In the genomic region with DNA sequence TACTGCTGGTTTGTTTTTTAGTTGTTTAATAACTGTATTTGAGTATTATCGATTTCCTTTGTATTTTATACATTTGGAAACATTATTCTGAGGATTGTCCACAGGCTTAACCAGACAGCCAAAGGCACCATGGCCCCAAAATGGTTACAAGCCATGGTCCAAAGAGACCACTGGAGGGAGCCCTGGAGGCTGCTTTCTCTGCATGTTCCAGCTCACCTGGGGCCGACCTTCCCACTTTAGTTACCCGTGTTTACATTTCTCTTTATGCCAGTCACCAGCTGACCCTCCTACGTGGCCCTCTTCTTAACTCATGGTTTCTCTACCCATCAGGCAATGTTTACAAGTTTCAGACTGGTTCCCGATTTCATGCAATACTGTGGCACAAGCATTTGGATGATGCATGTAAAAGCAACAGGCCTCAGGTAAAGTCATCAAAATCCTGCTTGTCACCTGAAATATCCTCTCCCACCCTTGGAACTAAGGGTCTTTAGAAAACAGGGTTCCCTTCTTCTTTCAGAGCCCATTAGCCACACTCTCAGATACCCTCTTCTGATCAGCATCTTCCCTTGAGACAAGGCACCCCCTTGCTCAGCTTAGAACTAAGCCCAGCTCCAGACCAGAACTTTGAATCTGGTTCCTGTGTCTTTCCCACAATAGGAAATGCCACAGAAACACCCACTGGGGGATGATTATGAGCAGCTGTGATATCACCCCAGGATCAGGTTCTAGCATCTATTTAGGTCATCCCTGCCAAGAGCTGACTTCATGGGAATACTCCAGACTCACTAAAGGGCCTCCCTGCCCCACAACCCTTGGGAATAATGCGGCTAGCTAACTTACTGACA, we compare ENCODE assay signal across 1 cellular context.
TF ChIP-seq lines count a peak whose summit lies in the region.

No MANE protein-coding gene starts in this region.

TF ChIP-seq in HCT116, 20 proteins besides CTCF, POLR2A, EP300 and RAD21 (continued from another document):
- TF ChIP-seq, protein P1, sequence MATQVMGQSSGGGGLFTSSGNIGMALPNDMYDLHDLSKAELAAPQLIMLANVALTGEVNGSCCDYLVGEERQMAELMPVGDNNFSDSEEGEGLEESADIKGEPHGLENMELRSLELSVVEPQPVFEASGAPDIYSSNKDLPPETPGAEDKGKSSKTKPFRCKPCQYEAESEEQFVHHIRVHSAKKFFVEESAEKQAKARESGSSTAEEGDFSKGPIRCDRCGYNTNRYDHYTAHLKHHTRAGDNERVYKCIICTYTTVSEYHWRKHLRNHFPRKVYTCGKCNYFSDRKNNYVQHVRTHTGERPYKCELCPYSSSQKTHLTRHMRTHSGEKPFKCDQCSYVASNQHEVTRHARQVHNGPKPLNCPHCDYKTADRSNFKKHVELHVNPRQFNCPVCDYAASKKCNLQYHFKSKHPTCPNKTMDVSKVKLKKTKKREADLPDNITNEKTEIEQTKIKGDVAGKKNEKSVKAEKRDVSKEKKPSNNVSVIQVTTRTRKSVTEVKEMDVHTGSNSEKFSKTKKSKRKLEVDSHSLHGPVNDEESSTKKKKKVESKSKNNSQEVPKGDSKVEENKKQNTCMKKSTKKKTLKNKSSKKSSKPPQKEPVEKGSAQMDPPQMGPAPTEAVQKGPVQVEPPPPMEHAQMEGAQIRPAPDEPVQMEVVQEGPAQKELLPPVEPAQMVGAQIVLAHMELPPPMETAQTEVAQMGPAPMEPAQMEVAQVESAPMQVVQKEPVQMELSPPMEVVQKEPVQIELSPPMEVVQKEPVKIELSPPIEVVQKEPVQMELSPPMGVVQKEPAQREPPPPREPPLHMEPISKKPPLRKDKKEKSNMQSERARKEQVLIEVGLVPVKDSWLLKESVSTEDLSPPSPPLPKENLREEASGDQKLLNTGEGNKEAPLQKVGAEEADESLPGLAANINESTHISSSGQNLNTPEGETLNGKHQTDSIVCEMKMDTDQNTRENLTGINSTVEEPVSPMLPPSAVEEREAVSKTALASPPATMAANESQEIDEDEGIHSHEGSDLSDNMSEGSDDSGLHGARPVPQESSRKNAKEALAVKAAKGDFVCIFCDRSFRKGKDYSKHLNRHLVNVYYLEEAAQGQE (IDR thresholded peaks at IDR 0.05; ENCODE audit: low read depth) = no peak
- TF ChIP-seq YY1 (IDR thresholded peaks at IDR 0.05; ENCODE audit: extremely low read depth, insufficient replicate concordance, low read depth, low read length) (no peak), EZH2 (IDR thresholded peaks at IDR 0.05) (no peak), JUND (IDR thresholded peaks at IDR 0.05) (no peak), POLR2AphosphoS5 (IDR thresholded peaks at IDR 0.05; ENCODE audit: low read depth, low read length) (no peak), TCF7L2 (IDR thresholded peaks at IDR 0.05; ENCODE audit: borderline replicate concordance, extremely low read depth, insufficient read depth, insufficient read length) (no peak), SRF (IDR thresholded peaks at IDR 0.05; ENCODE audit: low read depth) (no peak), ZNF274 (IDR thresholded peaks at IDR 0.05; ENCODE audit: low read depth, low read length) (no peak)
TF ChIP-seq in HCT116: peak in this region for 0.
